In genomic region chr13:95269756-95270155, GRCh38 we compare ENCODE assay signal across 2 cellular contexts.
TF ChIP-seq lines count a peak whose summit lies in the region.

No MANE protein-coding gene starts in this region.

TF ChIP-seq in A549, 52 proteins besides CTCF, POLR2A, EP300 and RAD21:
- TF ChIP-seq SREBF2 (IDR thresholded peaks at IDR 0.05) (no peak), NFE2L2 (conservative IDR thresholded peaks at IDR 0.05; ENCODE audit: low read length) (no peak), CHD2 (IDR thresholded peaks at IDR 0.05; ENCODE audit: low read length, partially characterized antibody) (no peak), POLR2AphosphoS2 (conservative IDR thresholded peaks at IDR 0.05; ENCODE audit: low read length) (no peak), PBX3 (IDR thresholded peaks at IDR 0.05) (no peak), HES2 (IDR thresholded peaks at IDR 0.05) (no peak), ZFP36 (IDR thresholded peaks at IDR 0.05; ENCODE audit: borderline replicate concordance, partially characterized antibody) (no peak), ZC3H11A (IDR thresholded peaks at IDR 0.05) (no peak), EHMT2 (IDR thresholded peaks at IDR 0.05; ENCODE audit: low read depth) (no peak), CBX2 (IDR thresholded peaks at IDR 0.05; ENCODE audit: borderline replicate concordance, low read depth) (no peak)

TF ChIP-seq in IMR-90, 13 proteins besides CTCF, POLR2A, EP300 and RAD21:
- TF ChIP-seq NFE2L2 (IDR thresholded peaks at IDR 0.05; ENCODE audit: low read depth, low read length): no peak
- TF ChIP-seq BHLHE40 (IDR thresholded peaks at IDR 0.05; ENCODE audit: low read depth, low read length): no peak
- TF ChIP-seq CHD1 (IDR thresholded peaks at IDR 0.05; ENCODE audit: low read depth, low read length): no peak
- TF ChIP-seq MXI1 (IDR thresholded peaks at IDR 0.05; ENCODE audit: borderline replicate concordance, low read depth, low read length): no peak
- no peak for TF ChIP-seq USF2 (IDR thresholded peaks at IDR 0.05; ENCODE audit: low read depth, low read length)
- no peak for TF ChIP-seq RFX5 (IDR thresholded peaks at IDR 0.05; ENCODE audit: low read depth, low read length)
- TF ChIP-seq RCOR1 (IDR thresholded peaks at IDR 0.05; ENCODE audit: insufficient replicate concordance, low read length): no peak
- no peak for TF ChIP-seq MAFK (IDR thresholded peaks at IDR 0.05; ENCODE audit: low read depth, low read length)
- TF ChIP-seq CEBPB (IDR thresholded peaks at IDR 0.05; ENCODE audit: low read depth, low read length): no peak
